Comparison of ENCODE assay signal across 11 cellular contexts in genomic region chr11:47857485-47858168, GRCh38. TPM values are rescaled to one million over a fixed set of nuclear protein-coding genes. Genes with fewer than 3 reads are reported as not detected.
DNase-seq lines count a peak whose midpoint lies in the region; ATAC-seq and TF ChIP-seq lines count a peak whose summit lies in the region.
"Had no signal": no experiment of that assay in that cellular context is flagged by ENCODE, and none has a peak within 500 bp of the region (broad histone marks: within the 10 kb centered on the region; RNA-seq: fewer than 3 reads in every experiment).

No MANE protein-coding gene starts in this region.

- H3K36me3 ChIP-seq in SU-DHL-6 (ENCODE audit: low read length), result no peaks in the 10 kb centered on the region
- no peaks in the 10 kb centered on the region for H3K36me3 ChIP-seq in spleen

- 19 to 33% (median 28%) methylated on average over 5 of the region's 5 CpGs for WGBS in spleen, 5 donors

- H3K79me2 ChIP-seq in SU-DHL-6 (ENCODE audit: insufficient read depth, low read length), result no peaks in the 10 kb centered on the region

- peak overlapping the region; percentile 61 for H3K4me2 ChIP-seq in SU-DHL-6 (ENCODE audit: low read depth, low read length, poor library complexity, severe bottlenecking)

- H3K4me1 ChIP-seq in spleen, result peaks cover 32 to 99% (median 73%) of the 10 kb centered on the region in 6 donors

- intact Hi-C loops in spleen (cut with DNase I; ENCODE audit: low total_unique reads), result loop anchor here (10.0 kb wide), 1 partner anchor 57 kb away; no protein-coding TSS in a partner anchor

- H3K9me3 ChIP-seq in SU-DHL-6 (ENCODE audit: insufficient read depth, low read length), result no peaks in the 10 kb centered on the region
- no peaks in the 10 kb centered on the region for H3K9me3 ChIP-seq in spleen

- H3K4me1 Mint-ChIP-seq in mesothelial cell of epicardium, result peaks cover 19% of the 10 kb centered on the region

- H3F3A ChIP-seq in SU-DHL-6 (ENCODE audit: insufficient read depth), result peaks cover 20% of the 10 kb centered on the region

- TF ChIP-seq CTCF in SU-DHL-6 (IDR thresholded peaks at IDR 0.05; ENCODE audit: insufficient read depth, low read length, poor library complexity, severe bottlenecking), result no peak
- no peak for TF ChIP-seq CTCF in spleen (IDR thresholded peaks at IDR 0.05 in 8 of 11, conservative IDR thresholded peaks at IDR 0.05 in 3 of 11)
- no peak for TF ChIP-seq CTCF in mesothelial cell of epicardium (IDR thresholded peaks at IDR 0.05; ENCODE audit: unreplicated experiment)

- H3K27ac ChIP-seq in SU-DHL-6 (ENCODE audit: low read depth, low read length) (peak overlapping the region; percentile 76), spleen (peak overlapping the region in 7 of 8 donors; percentile 21 to 78 (median 55))

- peak; percentile 20 for DNase-seq in SIG-M5 treated with dmso at 0.1 percent for 504 hours (lab: John Stamatoyannopoulos, UW; ENCODE audit: unreplicated experiment)
- DNase-seq in SIG-M5 (lab: John Stamatoyannopoulos, UW), result no peak
- DNase-seq in spleen, result no peak
- no peak for DNase-seq in Kasumi-1 (lab: John Stamatoyannopoulos, UW)
- no peak for DNase-seq in mesothelial cell of epicardium (ENCODE audit: low spot score in 2 of 2, unreplicated experiment in 2 of 2)
- DNase-seq: DND-41 had no signal

- H3K9me2 ChIP-seq in SU-DHL-6 (replicated peaks; ENCODE audit: insufficient read depth, low read length), result no peaks in the 10 kb centered on the region

- no peaks in the 10 kb centered on the region for H3K36me3 Mint-ChIP-seq in mesothelial cell of epicardium

- no peak overlapping the region for H3K27ac Mint-ChIP-seq in mesothelial cell of epicardium

- H3K9ac ChIP-seq in SU-DHL-6 (ENCODE audit: low read length), result no peak overlapping the region

- no peak overlapping the region for H3K4me3 Mint-ChIP-seq in mesothelial cell of epicardium
- H3K4me3 Mint-ChIP-seq: neural crest cell had no signal

- ATAC-seq in HG02642 (IDR thresholded peaks at IDR 0.05; ENCODE audit: poor library complexity, unreplicated experiment) (peak; percentile 39), HG02588 (IDR thresholded peaks at IDR 0.05; ENCODE audit: unreplicated experiment) (no peak)
- ATAC-seq: HCT116 had no signal

- no peaks in the 10 kb centered on the region for H3K27me3 Mint-ChIP-seq in mesothelial cell of epicardium (ENCODE audit: low read depth)

- no peak overlapping the region for H2AFZ ChIP-seq in SU-DHL-6 (ENCODE audit: low read depth, low read length, severe bottlenecking)

- no peak for TF ChIP-seq POLR2A in spleen (IDR thresholded peaks at IDR 0.05)

- H4K20me1 ChIP-seq in SU-DHL-6 (ENCODE audit: low read depth, low read length), result no peaks in the 10 kb centered on the region

- H3K27me3 ChIP-seq in SU-DHL-6 (ENCODE audit: low read length) (no peaks in the 10 kb centered on the region), spleen (replicated peaks in 1 of 7) (no peaks in the 10 kb centered on the region)

- H3K4me3 ChIP-seq in SU-DHL-6 (ENCODE audit: insufficient read depth, low read length, poor library complexity, severe bottlenecking) (no peak overlapping the region), spleen (no peak overlapping the region)

- H3K9me3 Mint-ChIP-seq in mesothelial cell of epicardium, result no peaks in the 10 kb centered on the region
- H3K9me3 Mint-ChIP-seq: neural crest cell had no signal

RNA-seq across cellular contexts. Expression of gene NUP160, which starts 9.5 kb away (rescaled TPM):
- total RNA-seq in spleen, result 10 to 100 TPM; 39.8 to 54.8 (median 46.9) TPM
- polyA plus RNA-seq in spleen, result 10 to 100 TPM; 16.0 to 20.3 (median 16.0) TPM
- 61.9 to 66.5 TPM (median 64.2 TPM) in 3 replicates for total RNA-seq in mesothelial cell of epicardium
